In genomic region chr11:67245046-67245445, GRCh38 we compare ENCODE assay signal across 28 cellular contexts. TPM values are rescaled to one million over a fixed set of nuclear protein-coding genes. Genes with fewer than 3 reads are reported as not detected.
A peak's percentile ranks its signal among the peaks of the same experiment; 100 is the strongest.
DNase-seq lines count a peak whose midpoint lies in the region; ATAC-seq and TF ChIP-seq lines count a peak whose summit lies in the region.
"Had no signal": no experiment of that assay in that cellular context is flagged by ENCODE, and none has a peak within 500 bp of the region (broad histone marks: within the 10 kb centered on the region; RNA-seq: fewer than 3 reads in every experiment).

No MANE protein-coding gene starts in this region.

- no peak overlapping the region for H3T11ph ChIP-seq in H9 (ENCODE audit: low read length)

- H3K9me3 ChIP-seq in H9 (ENCODE audit: control insufficient read depth, low read depth, low read length) (no peaks in the 10 kb centered on the region), trophoblast cell (ENCODE audit: insufficient read depth, low read depth, low read length) (peaks cover 2% of the 10 kb centered on the region)
- H3K9me3 ChIP-seq: adrenal gland, BE2C, body of pancreas, left lung, stomach, tibial nerve had no signal

- no peak overlapping the region for H2BK15ac ChIP-seq in H9 (ENCODE audit: low read depth, low read length)

- DNase-seq in activated naive CD4-positive, alpha-beta T cell treated with anti-CD3 and anti-CD28 coated beads for 36 hours: no peak
- no peak for DNase-seq in activated naive CD4-positive, alpha-beta T cell treated with anti-CD3 and anti-CD28 coated beads, Interleukin-2, amount 50 U/mL, for 72 hours (ENCODE audit: low spot score in 2 of 2)
- DNase-seq in H9 (no peak), trophoblast cell (peak; percentile 90 to 94), NCI-H526 (lab: John Stamatoyannopoulos, UW) (no peak), NOMO-1 (lab: John Stamatoyannopoulos, UW; ENCODE audit: unreplicated experiment in 2 of 2) (no peak), C1 segment of cervical spinal cord (lab: John Stamatoyannopoulos, UW) (no peak)
- no peak for DNase-seq in activated naive CD8-positive, alpha-beta T cell treated with anti-CD3 and anti-CD28 coated beads, Interleukin-2, amount 50 U/mL, for 24 hours
- DNase-seq: activated CD4-positive, alpha-beta T cell treated with anti-CD3 and anti-CD28 coated beads for 1 hour; activated CD8-positive, alpha-beta memory T cell treated with anti-CD3 and anti-CD28 coated beads, Interleukin-2, amount 10 ng/mL, durations not matched to agents 7 days and 5 days; adrenal gland; BE2C; body of pancreas; cerebellar nuclear complex; DND-41; left lung; NCI-H1417; NCI-H2029 treated with DMSO at 0.1 percent for 48 hours; NCI-H2227 treated with DMSO at 0.1 percent for 48 hours; NCI-H82; retina; stomach; T-helper 1 cell had no signal

- no peak overlapping the region for H3K23ac ChIP-seq in H9 (ENCODE audit: insufficient read length, low read depth, low read length)
- H3K23ac ChIP-seq in trophoblast cell (ENCODE audit: low read length): no peak overlapping the region

- H3K36me3 ChIP-seq in trophoblast cell (ENCODE audit: control insufficient read depth in 1 of 2, insufficient read depth in 2 of 2, low read length in 2 of 2): peaks cover 24 to 46% of the 10 kb centered on the region in 2 experiments

- no peak overlapping the region for H4K5ac ChIP-seq in H9 (ENCODE audit: insufficient read length, low read depth, low read length)

- no peak overlapping the region for H3K9ac ChIP-seq in H9 (ENCODE audit: extremely low read depth, insufficient read length, low read length)
- H3K9ac ChIP-seq in trophoblast cell (ENCODE audit: low read length): no peak overlapping the region

- no peak overlapping the region for H3K4ac ChIP-seq in H9 (ENCODE audit: low read depth, low read length)
- H3K4ac ChIP-seq in trophoblast cell (ENCODE audit: low read depth, low read length): no peak overlapping the region

- no peak overlapping the region for H2BK12ac ChIP-seq in H9 (ENCODE audit: insufficient read length, low read depth, low read length)
- peak overlapping the region; percentile 46 for H2BK12ac ChIP-seq in trophoblast cell (ENCODE audit: low read length)

- H3K14ac ChIP-seq in H9 (ENCODE audit: insufficient read depth, low read length) (no peak overlapping the region), trophoblast cell (ENCODE audit: low read length) (no peak overlapping the region)

- intact Hi-C loops in activated naive CD4-positive, alpha-beta T cell treated with anti-CD3 and anti-CD28 coated beads for 36 hours (cut with micrococcal nuclease): no loop called here

- H2AK5ac ChIP-seq in H9 (ENCODE audit: insufficient read length, low read length) (no peak overlapping the region), trophoblast cell (ENCODE audit: low read length) (no peak overlapping the region)

- H3K4me1 ChIP-seq in H9 (ENCODE audit: insufficient read depth, low read length) (no peaks in the 10 kb centered on the region), trophoblast cell (ENCODE audit: control insufficient read depth in 1 of 2, insufficient read depth in 2 of 2, low read length in 2 of 2) (peaks cover 17 to 29% of the 10 kb centered on the region in 2 experiments)

- H3K27me3 Mint-ChIP-seq in activated naive CD4-positive, alpha-beta T cell treated with anti-CD3 and anti-CD28 coated beads for 36 hours (ENCODE audit: low read depth): no peaks in the 10 kb centered on the region
- no peaks in the 10 kb centered on the region for H3K27me3 Mint-ChIP-seq in H9 (ENCODE audit: low read depth)
- H3K27me3 Mint-ChIP-seq in activated naive CD8-positive, alpha-beta T cell treated with anti-CD3 and anti-CD28 coated beads, Interleukin-2, amount 50 U/mL, for 24 hours: no peaks in the 10 kb centered on the region
- H3K27me3 Mint-ChIP-seq: activated CD8-positive, alpha-beta memory T cell treated with anti-CD3 and anti-CD28 coated beads, Interleukin-2, amount 10 ng/mL, durations not matched to agents 7 days and 5 days had no signal

- no peaks in the 10 kb centered on the region for H4K20me1 ChIP-seq in H9 (ENCODE audit: control insufficient read depth, insufficient read depth, insufficient read length)

- no peaks in the 10 kb centered on the region for H3K27me3 ChIP-seq in H9 (ENCODE audit: insufficient read depth, low read length)
- H3K27me3 ChIP-seq in trophoblast cell (ENCODE audit: insufficient read depth, low read length): no peaks in the 10 kb centered on the region
- H3K27me3 ChIP-seq: adrenal gland, BE2C, body of pancreas, left lung, stomach, tibial nerve had no signal

- H3K79me2 ChIP-seq in H9 (ENCODE audit: insufficient read depth, low read length) (peaks cover 21% of the 10 kb centered on the region; the same call in 1 of the 2 replicates), trophoblast cell (ENCODE audit: control insufficient read depth, insufficient read depth, low read length, poor library complexity) (peaks cover 10% of the 10 kb centered on the region)

- H3K4me1 Mint-ChIP-seq in activated naive CD4-positive, alpha-beta T cell treated with anti-CD3 and anti-CD28 coated beads for 36 hours (ENCODE audit: low read depth): peaks cover 38% of the 10 kb centered on the region
- H3K4me1 Mint-ChIP-seq in H9: peaks cover 21% of the 10 kb centered on the region in 2 experiments
- H3K4me1 Mint-ChIP-seq in activated naive CD8-positive, alpha-beta T cell treated with anti-CD3 and anti-CD28 coated beads, Interleukin-2, amount 50 U/mL, for 24 hours: peaks cover 41% of the 10 kb centered on the region

- H3K56ac ChIP-seq in H9 (ENCODE audit: insufficient read length, low read depth, low read length): no peak overlapping the region

- H3K18ac ChIP-seq in H9 (ENCODE audit: insufficient read length, low read depth, low read length): no peak overlapping the region
- no peak overlapping the region for H3K18ac ChIP-seq in trophoblast cell (ENCODE audit: low read length)

- H3K4me2 ChIP-seq in H9 (ENCODE audit: insufficient read depth, insufficient read length, low read length): no peak overlapping the region
- H3K4me2 ChIP-seq in trophoblast cell (ENCODE audit: low read length): no peak overlapping the region

- no CpG with 5 or more reads among the region's 11 CpGs for WGBS in H9 (ENCODE audit: extremely low coverage, insufficient read length, low lambda C conversion rate)
- no CpG with 5 or more reads among the region's 11 CpGs for WGBS in trophoblast cell (ENCODE audit: extremely low coverage, insufficient coverage, insufficient read length)

- H3K23me2 ChIP-seq in H9 (ENCODE audit: insufficient read length, low read depth, low read length, poor library complexity, severe bottlenecking): peaks cover 13% of the 10 kb centered on the region

- H2AFZ ChIP-seq in H9 (ENCODE audit: low read length) (no peak overlapping the region), trophoblast cell (ENCODE audit: insufficient read depth, low read length, poor library complexity) (no peak overlapping the region)

- H4K91ac ChIP-seq in H9 (ENCODE audit: insufficient read length, low read depth, low read length) (no peak overlapping the region), trophoblast cell (ENCODE audit: low read depth, low read length) (no peak overlapping the region)

- no peak overlapping the region for H2BK120ac ChIP-seq in H9 (ENCODE audit: low read depth, low read length, poor library complexity, severe bottlenecking)
- H2BK120ac ChIP-seq in trophoblast cell (ENCODE audit: insufficient read depth, low read length, poor library complexity): peak overlapping the region; percentile 8

- CTCF ChIA-PET in activated naive CD4-positive, alpha-beta T cell treated with anti-CD3 and anti-CD28 coated beads for 36 hours (lab: Charles Lee): interaction anchor here (1.1 kb wide), 1 partner anchor 19 kb away, joined by 3 read pairs; no protein-coding TSS in a partner anchor

- H3K27ac Mint-ChIP-seq in activated naive CD4-positive, alpha-beta T cell treated with anti-CD3 and anti-CD28 coated beads for 36 hours: peak overlapping the region; percentile 51
- H3K27ac Mint-ChIP-seq in activated naive CD4-positive, alpha-beta T cell treated with anti-CD3 and anti-CD28 coated beads, Interleukin-2, amount 50 U/mL, for 72 hours: peak overlapping the region in 1 of 2 donors; percentile 73
- H3K27ac Mint-ChIP-seq in H9: peak overlapping the region; percentile 3 to 52 (median 9); a peak in 2 of 7 replicates
- H3K27ac Mint-ChIP-seq in activated naive CD8-positive, alpha-beta T cell treated with anti-CD3 and anti-CD28 coated beads, Interleukin-2, amount 50 U/mL, for 24 hours: peak overlapping the region; percentile 11
- H3K27ac Mint-ChIP-seq: activated T-helper 2 cell treated with anti-CD3 and anti-CD28 coated beads, Interferon-gamma antibody, Interleukin-2, Interleukin-4, amounts not matched to agents 10 μg/mL and 5 μg/mL and 100 μg/mL, durations not matched to agents 14 hours and 24 hours and 36 hours had no signal

- no peak overlapping the region for H3K4me3 Mint-ChIP-seq in activated naive CD4-positive, alpha-beta T cell treated with anti-CD3 and anti-CD28 coated beads for 36 hours
- no peak overlapping the region for H3K4me3 Mint-ChIP-seq in H9
- no peak overlapping the region for H3K4me3 Mint-ChIP-seq in activated naive CD8-positive, alpha-beta T cell treated with anti-CD3 and anti-CD28 coated beads, Interleukin-2, amount 50 U/mL, for 24 hours
- H3K4me3 Mint-ChIP-seq: activated CD8-positive, alpha-beta memory T cell treated with anti-CD3 and anti-CD28 coated beads, Interleukin-2, amount 10 ng/mL, durations not matched to agents 7 days and 5 days had no signal

- no peak for ATAC-seq in activated naive CD4-positive, alpha-beta T cell treated with anti-CD3 and anti-CD28 coated beads, Interleukin-2, amount 50 U/mL, for 72 hours
- no peak for ATAC-seq in activated naive CD8-positive, alpha-beta T cell treated with anti-CD3 and anti-CD28 coated beads, Interleukin-2, amount 50 U/mL, for 24 hours
- ATAC-seq: activated CD8-positive, alpha-beta memory T cell treated with anti-CD3 and anti-CD28 coated beads, Interleukin-2, amount 10 ng/mL, durations not matched to agents 7 days and 5 days; body of pancreas; left lung had no signal

- no peaks in the 10 kb centered on the region for H3K9me3 Mint-ChIP-seq in activated naive CD4-positive, alpha-beta T cell treated with anti-CD3 and anti-CD28 coated beads for 36 hours
- no peaks in the 10 kb centered on the region for H3K9me3 Mint-ChIP-seq in activated naive CD4-positive, alpha-beta T cell treated with anti-CD3 and anti-CD28 coated beads, Interleukin-2, amount 50 U/mL, for 72 hours
- H3K9me3 Mint-ChIP-seq in H9: no peaks in the 10 kb centered on the region
- H3K9me3 Mint-ChIP-seq in activated naive CD8-positive, alpha-beta T cell treated with anti-CD3 and anti-CD28 coated beads, Interleukin-2, amount 50 U/mL, for 24 hours: no peaks in the 10 kb centered on the region
- H3K9me3 Mint-ChIP-seq: activated T-helper 2 cell treated with anti-CD3 and anti-CD28 coated beads, Interferon-gamma antibody, Interleukin-2, Interleukin-4, amounts not matched to agents 10 μg/mL and 5 μg/mL and 100 μg/mL, durations not matched to agents 14 hours and 24 hours and 36 hours had no signal

- no peak overlapping the region for H3K27ac ChIP-seq in H9 (ENCODE audit: insufficient read length, low read depth, low read length)
- H3K27ac ChIP-seq in trophoblast cell (ENCODE audit: low read depth, low read length): peak overlapping the region; percentile 51
- H3K27ac ChIP-seq: adrenal gland, body of pancreas, HL-60, left lung, RWPE1, skin epidermis, stomach, tibial nerve had no signal

- H2BK5ac ChIP-seq in H9 (ENCODE audit: insufficient read length, low read length): no peak overlapping the region
- no peak overlapping the region for H2BK5ac ChIP-seq in trophoblast cell (ENCODE audit: low read depth, low read length, poor library complexity)

- H4K8ac ChIP-seq in H9 (replicated peaks; ENCODE audit: insufficient read length, low read depth, low read length) (no peak overlapping the region), trophoblast cell (ENCODE audit: low read depth, low read length) (no peak overlapping the region)

- no peak overlapping the region for H4K12ac ChIP-seq in trophoblast cell (ENCODE audit: low read depth, low read length)

- H3K36me3 Mint-ChIP-seq in activated naive CD4-positive, alpha-beta T cell treated with anti-CD3 and anti-CD28 coated beads for 36 hours (ENCODE audit: low read depth): peaks cover 82% of the 10 kb centered on the region
- peaks cover 68 to 89% of the 10 kb centered on the region in 2 donors for H3K36me3 Mint-ChIP-seq in activated naive CD4-positive, alpha-beta T cell treated with anti-CD3 and anti-CD28 coated beads, Interleukin-2, amount 50 U/mL, for 72 hours
- peaks cover 60 to 94% (median 73%) of the 10 kb centered on the region in 3 experiments for H3K36me3 Mint-ChIP-seq in H9 (ENCODE audit: insufficient read depth in 1 of 3, low read depth in 3 of 3)
- H3K36me3 Mint-ChIP-seq in activated naive CD8-positive, alpha-beta T cell treated with anti-CD3 and anti-CD28 coated beads, Interleukin-2, amount 50 U/mL, for 24 hours (ENCODE audit: low read depth): peaks cover 80% of the 10 kb centered on the region

- no peak overlapping the region for H2BK20ac ChIP-seq in H9 (ENCODE audit: low read depth, low read length, poor library complexity, severe bottlenecking)

- H3K4me3 ChIP-seq in trophoblast cell (ENCODE audit: low read depth, low read length): no peak overlapping the region
- H3K4me3 ChIP-seq: adrenal gland, body of pancreas, left lung, skin epidermis, stomach, tibial nerve had no signal

- H3K79me1 ChIP-seq in H9 (ENCODE audit: insufficient read depth, low read depth, low read length, poor library complexity, severe bottlenecking): peaks cover 6% of the 10 kb centered on the region
- peaks cover 11% of the 10 kb centered on the region for H3K79me1 ChIP-seq in trophoblast cell (ENCODE audit: low read length)

- TF ChIP-seq CTCF in H9 (conservative IDR thresholded peaks at IDR 0.05): no peak

RNA-seq across cellular contexts. Expression of gene GRK2, which starts 21.2 kb away (rescaled TPM):
- 100 to 1,000 TPM; 293 to 295 TPM for total RNA-seq in activated naive CD4-positive, alpha-beta T cell treated with anti-CD3 and anti-CD28 coated beads for 36 hours
- 100 to 1,000 TPM; 289 to 376 TPM for total RNA-seq in activated naive CD4-positive, alpha-beta T cell treated with anti-CD3 and anti-CD28 coated beads, Interleukin-2, amount 50 U/mL, for 72 hours
- 55.5 and 56.3 TPM in 2 replicates for total RNA-seq in H9 (2021)
- polyA plus RNA-seq in trophoblast cell (2013): 22.3 and 22.9 TPM in 2 replicates

RNA-seq across cellular contexts. Expression of gene ANKRD13D, which starts 44.1 kb away (rescaled TPM):
- 10 to 100 TPM; 56.2 to 61.9 TPM for total RNA-seq in activated naive CD4-positive, alpha-beta T cell treated with anti-CD3 and anti-CD28 coated beads for 36 hours
- 100 to 1,000 TPM in 1 of 2 donors, 10 to 100 TPM in 1; 76.0 to 213 TPM for total RNA-seq in activated naive CD4-positive, alpha-beta T cell treated with anti-CD3 and anti-CD28 coated beads, Interleukin-2, amount 50 U/mL, for 72 hours
- 40.9 and 42.1 TPM in 2 replicates for total RNA-seq in H9 (2021)
- polyA plus RNA-seq in trophoblast cell (2013): 20.5 and 20.9 TPM in 2 replicates

RNA-seq across cellular contexts. Expression of gene SSH3, which starts 58.3 kb away (rescaled TPM):
- total RNA-seq in activated naive CD4-positive, alpha-beta T cell treated with anti-CD3 and anti-CD28 coated beads for 36 hours: 1 to 10 TPM; 4.1 to 5.4 TPM
- total RNA-seq in activated naive CD4-positive, alpha-beta T cell treated with anti-CD3 and anti-CD28 coated beads, Interleukin-2, amount 50 U/mL, for 72 hours: 10 to 100 TPM; 11.6 to 16.5 TPM
- total RNA-seq in H9 (2021): 42.2 and 44.2 TPM in 2 replicates
- 85.6 and 93.4 TPM in 2 replicates for polyA plus RNA-seq in trophoblast cell (2013)

Comparison
In these comparisons a context has a peak if more than half of its experiments do, and no peak if none do; other contexts are left out.
1. DNase-seq: peak in trophoblast cell (2 of 2); none in activated naive CD4-positive, alpha-beta T cell treated with anti-CD3 and anti-CD28 coated beads for 36 hours (single experiment), activated naive CD4-positive, alpha-beta T cell treated with anti-CD3 and anti-CD28 coated beads, Interleukin-2, amount 50 U/mL, for 72 hours (0 of 2), H9 (single experiment), activated naive CD8-positive, alpha-beta T cell treated with anti-CD3 and anti-CD28 coated beads, Interleukin-2, amount 50 U/mL, for 24 hours (single experiment), NCI-H526 (0 of 2), NOMO-1 (0 of 2) and C1 segment of cervical spinal cord (0 of 14).